In genomic region chr2:27033253-27033852, GRCh38 we compare ENCODE assay signal across 7 cellular contexts. TPM values are rescaled to one million over a fixed set of nuclear protein-coding genes. Genes with fewer than 3 reads are reported as not detected.
A peak's percentile ranks its signal among the peaks of the same experiment; 100 is the strongest.
DNase-seq lines count a peak whose midpoint lies in the region; ATAC-seq, FAIRE-seq and TF ChIP-seq lines count a peak whose summit lies in the region.

No MANE protein-coding gene starts in this region.

- H2AFZ ChIP-seq in HCT116 (ENCODE audit: low read depth, low read length, poor library complexity, severe bottlenecking), result no peak overlapping the region
- peak overlapping the region; percentile 40 for H2AFZ ChIP-seq in SU-DHL-6 (ENCODE audit: low read depth, low read length, severe bottlenecking)

- H4K20me1 ChIP-seq in HCT116 (ENCODE audit: insufficient read depth) (no peaks in the 10 kb centered on the region), SU-DHL-6 (ENCODE audit: low read depth, low read length) (no peaks in the 10 kb centered on the region)

- H3K27me3 ChIP-seq in HCT116 (ENCODE audit: insufficient read depth, low read length), result no peaks in the 10 kb centered on the region
- H3K27me3 ChIP-seq in SU-DHL-6 (ENCODE audit: low read length), result no peaks in the 10 kb centered on the region
- H3K27me3 ChIP-seq in skeletal muscle tissue (ENCODE audit: control insufficient read depth in 3 of 3, insufficient read depth in 3 of 3, low read length in 3 of 3), result no peaks in the 10 kb centered on the region

- peak overlapping the region; percentile 74 for H3K27ac ChIP-seq in HCT116 (ENCODE audit: low read depth, low read length)
- 0 out of 2 replicates have a peak overlapping the region, but pooled peaks have one; percentile 29 for H3K27ac ChIP-seq in SU-DHL-6 (ENCODE audit: low read depth, low read length)
- H3K27ac ChIP-seq in skeletal muscle tissue (ENCODE audit: low read depth, low read length), result peak overlapping the region; percentile 78

- H3K9me3 Mint-ChIP-seq in glutamatergic neuron (ENCODE audit: unreplicated experiment), result peaks cover 3% of the 10 kb centered on the region

- H3K79me2 ChIP-seq in HCT116 (ENCODE audit: insufficient read depth, low read length), result peaks cover 59% of the 10 kb centered on the region
- peaks cover 16% of the 10 kb centered on the region for H3K79me2 ChIP-seq in SU-DHL-6 (ENCODE audit: insufficient read depth, low read length)

- H3K27me3 Mint-ChIP-seq in glutamatergic neuron (ENCODE audit: unreplicated experiment), result peaks cover 8% of the 10 kb centered on the region

- TF ChIP-seq POLR2A in HCT116 (IDR thresholded peaks at IDR 0.05; ENCODE audit: borderline replicate concordance, extremely low read depth, insufficient read depth, insufficient read length), result no peak
- no peak for TF ChIP-seq POLR2A in GM12891 (IDR thresholded peaks at IDR 0.05; ENCODE audit: low read depth, low read length)

- peak overlapping the region; percentile 97 to 98 for H3K4me3 ChIP-seq in HCT116 (replicated peaks in 1 of 2; ENCODE audit: low read depth in 1 of 2, low read length in 2 of 2)
- H3K4me3 ChIP-seq in SU-DHL-6 (ENCODE audit: insufficient read depth, low read length, poor library complexity, severe bottlenecking), result peak overlapping the region; percentile 91
- peak overlapping the region; percentile 96 to 99 (median 98) for H3K4me3 ChIP-seq in skeletal muscle tissue (ENCODE audit: low read length in 3 of 3)

- TSS peak; percentile 67 for BruUV-seq in HCT116 (replicated peaks; lab: Mats Ljungman, UMichigan)

- peak overlapping the region; percentile 81 for H3K4me2 ChIP-seq in HCT116 (ENCODE audit: low read length)
- H3K4me2 ChIP-seq in SU-DHL-6 (ENCODE audit: low read depth, low read length, poor library complexity, severe bottlenecking), result peak overlapping the region; percentile 97

- no peaks in the 10 kb centered on the region for H3F3A ChIP-seq in SU-DHL-6 (ENCODE audit: insufficient read depth)

- peaks cover 25 to 40% of the 10 kb centered on the region in 2 experiments; a peak in 3 of 4 replicates for H3K36me3 ChIP-seq in HCT116 (ENCODE audit: control insufficient read depth in 1 of 2, insufficient read depth in 2 of 2, low read length in 2 of 2)
- no peaks in the 10 kb centered on the region for H3K36me3 ChIP-seq in SU-DHL-6 (ENCODE audit: low read length)
- H3K36me3 ChIP-seq in skeletal muscle tissue (ENCODE audit: control insufficient read depth in 3 of 3, insufficient read depth in 3 of 3, low read length in 3 of 3), result peaks cover 35 to 41% (median 36%) of the 10 kb centered on the region in 3 donors

- intact Hi-C loops in HCT116 (cut with micrococcal nuclease), result no loop called here

- no peak for TF ChIP-seq RAD21 in HCT116 (IDR thresholded peaks at IDR 0.05; ENCODE audit: low read depth)

- H3K27ac Mint-ChIP-seq in glutamatergic neuron (ENCODE audit: unreplicated experiment), result no peak overlapping the region

- peak overlapping the region; percentile 88 for H3K9ac ChIP-seq in HCT116 (ENCODE audit: low read length)
- peak overlapping the region; percentile 95 for H3K9ac ChIP-seq in SU-DHL-6 (ENCODE audit: low read length)
- peak overlapping the region; percentile 92 to 98 (median 97) for H3K9ac ChIP-seq in skeletal muscle tissue (ENCODE audit: low read depth in 1 of 3, low read length in 3 of 3)

- peaks cover 11% of the 10 kb centered on the region for H3K4me1 Mint-ChIP-seq in glutamatergic neuron (ENCODE audit: low read depth, unreplicated experiment)

- ATAC-seq in HCT116, result peak; percentile 3; the same call in 1 of the 2 replicates
- ATAC-seq in HG03095 (IDR thresholded peaks at IDR 0.05; ENCODE audit: unreplicated experiment), result no peak

- POLR2A ChIA-PET in HCT116 (lab: Charles Lee), result interaction anchor here (0.5 to 0.7 kb wide), 2 partner anchors 17 to 40 kb away, joined by 3 to 5 read pairs; no protein-coding TSS in a partner anchor

- RAD21 ChIA-PET in HCT116 (lab: Charles Lee; ENCODE audit: low non-redundant PET in 1 of 2, low total read pairs in 2 of 2, uncharacterized antibody in 2 of 2, unreplicated experiment in 2 of 2), result no interaction called here

- H3K36me3 Mint-ChIP-seq in glutamatergic neuron (ENCODE audit: unreplicated experiment), result no peaks in the 10 kb centered on the region

- CTCF ChIA-PET in HCT116 (lab: Charles Lee), result no interaction called here

- H3K4me3 Mint-ChIP-seq in glutamatergic neuron (ENCODE audit: unreplicated experiment), result peak overlapping the region; percentile 93

- H3K9me3 ChIP-seq in HCT116 (ENCODE audit: control insufficient read depth in 1 of 2, insufficient read depth in 1 of 2, low read depth in 1 of 2, low read length in 2 of 2) (no peaks in the 10 kb centered on the region), SU-DHL-6 (ENCODE audit: insufficient read depth, low read length) (no peaks in the 10 kb centered on the region), skeletal muscle tissue (ENCODE audit: control insufficient read depth in 3 of 3, low read length in 3 of 3) (no peaks in the 10 kb centered on the region)

- no peak for FAIRE-seq in GM12891 (lab: Jason Lieb, UNC)

- H3K4me1 ChIP-seq in HCT116 (ENCODE audit: control insufficient read depth in 1 of 2, insufficient read depth in 2 of 2, low read length in 2 of 2) (peaks cover 7 to 37% of the 10 kb centered on the region in 2 experiments; a peak in 3 of 4 replicates), skeletal muscle tissue (ENCODE audit: control insufficient read depth in 3 of 3, insufficient read depth in 3 of 3, low read length in 3 of 3) (peaks cover 16 to 28% (median 21%) of the 10 kb centered on the region in 3 donors)

- H3K9me2 ChIP-seq in HCT116 (ENCODE audit: insufficient read depth) (no peaks in the 10 kb centered on the region), SU-DHL-6 (replicated peaks; ENCODE audit: insufficient read depth, low read length) (no peaks in the 10 kb centered on the region)

- DNase-seq in HCT116 (ENCODE audit: low read depth, low spot score) (no peak), glutamatergic neuron (no peak), GM12891 (ENCODE audit: insufficient read length, low spot score) (no peak), NCI-H1694 treated with DMSO at 0.1 percent for 48 hours (lab: John Stamatoyannopoulos, UW) (no peak)

- no peak for TF ChIP-seq CTCF in HCT116 (IDR thresholded peaks at IDR 0.05 in 2 of 3, conservative IDR thresholded peaks at IDR 0.05 in 1 of 3; ENCODE audit: borderline replicate concordance in 1 of 3, insufficient read depth in 1 of 3, low read depth in 2 of 3, low read length in 2 of 3)
- no peak for TF ChIP-seq CTCF in SU-DHL-6 (IDR thresholded peaks at IDR 0.05; ENCODE audit: insufficient read depth, low read length, poor library complexity, severe bottlenecking)
- TF ChIP-seq CTCF in glutamatergic neuron (IDR thresholded peaks at IDR 0.05; ENCODE audit: partially characterized antibody, unreplicated experiment), result no peak

TF ChIP-seq in HCT116, 20 proteins besides CTCF, POLR2A, EP300 and RAD21:
- TF ChIP-seq ZFX (IDR thresholded peaks at IDR 0.05) (peak; percentile 46; the same call in 1 of the 2 replicates), MAX (IDR thresholded peaks at IDR 0.05) (no peak)

TF ChIP-seq in GM12891, 5 proteins besides CTCF, POLR2A, EP300 and RAD21:
- TF ChIP-seq PAX5 (IDR thresholded peaks at IDR 0.05; ENCODE audit: insufficient read depth, low read length, severe bottlenecking) (no peak), SPI1 (IDR thresholded peaks at IDR 0.05; ENCODE audit: low read depth, low read length) (no peak), TAF1 (IDR thresholded peaks at IDR 0.05; ENCODE audit: low read depth, low read length) (no peak), POLR2AphosphoS5 (IDR thresholded peaks at IDR 0.05; ENCODE audit: low read depth, low read length) (no peak), POU2F2 (IDR thresholded peaks at IDR 0.05; ENCODE audit: low read depth, low read length) (no peak)
TF ChIP-seq in GM12891: peak in this region for 0.

RNA-seq across cellular contexts. Expression of gene TMEM214, which starts 0.6 kb away (rescaled TPM):
- total RNA-seq in HCT116 (2021; ENCODE audit: unreplicated experiment) (69.8 TPM), glutamatergic neuron (ENCODE audit: unreplicated experiment) (35.8 TPM), skeletal muscle tissue (23.5 TPM)
- polyA plus RNA-seq in HCT116 (2012), result 59.0 and 66.6 TPM in 2 replicates
- 38.1 TPM for polyA plus RNA-seq in GM12891 (2012; ENCODE audit: low read depth, missing spikeins)

RNA-seq across cellular contexts. Expression of gene AGBL5, which starts 18.1 kb away (rescaled TPM):
- 40.0 TPM for total RNA-seq in HCT116 (2021; ENCODE audit: unreplicated experiment)
- polyA plus RNA-seq in HCT116 (2012), result 27.0 and 35.6 TPM in 2 replicates
- 17.3 TPM for total RNA-seq in glutamatergic neuron (ENCODE audit: unreplicated experiment)
- 6.8 TPM for total RNA-seq in skeletal muscle tissue
- polyA plus RNA-seq in GM12891 (2012; ENCODE audit: low read depth, missing spikeins), result 17.6 TPM

RNA-seq across cellular contexts. Expression of gene OST4, which starts 38.1 kb away (rescaled TPM):
- total RNA-seq in HCT116 (2021; ENCODE audit: unreplicated experiment) (187 TPM), glutamatergic neuron (ENCODE audit: unreplicated experiment) (215 TPM), skeletal muscle tissue (352 TPM)
- polyA plus RNA-seq in HCT116 (2012), result 262 and 288 TPM in 2 replicates
- 666 TPM for polyA plus RNA-seq in GM12891 (2012; ENCODE audit: low read depth, missing spikeins)

RNA-seq across cellular contexts. Expression of gene EMILIN1, which starts 45.1 kb away (rescaled TPM):
- total RNA-seq in HCT116 (2021; ENCODE audit: unreplicated experiment) (0.59 TPM), glutamatergic neuron (ENCODE audit: unreplicated experiment) (3.2 TPM), skeletal muscle tissue (61.6 TPM)
- polyA plus RNA-seq in HCT116 (2012), result 0.20 and 0.21 TPM in 2 replicates
- 0.40 TPM for polyA plus RNA-seq in GM12891 (2012; ENCODE audit: low read depth, missing spikeins)

RNA-seq across cellular contexts. Expression of gene KHK, which starts 53.2 kb away (rescaled TPM):
- total RNA-seq in HCT116 (2021; ENCODE audit: unreplicated experiment) (6.7 TPM), glutamatergic neuron (ENCODE audit: unreplicated experiment) (5.3 TPM), skeletal muscle tissue (2.1 TPM)
- 4.4 and 4.8 TPM in 2 replicates for polyA plus RNA-seq in HCT116 (2012)
- 1.6 TPM for polyA plus RNA-seq in GM12891 (2012; ENCODE audit: low read depth, missing spikeins)
